10 cellular contexts compared by ENCODE assay signal in the genomic region with DNA sequence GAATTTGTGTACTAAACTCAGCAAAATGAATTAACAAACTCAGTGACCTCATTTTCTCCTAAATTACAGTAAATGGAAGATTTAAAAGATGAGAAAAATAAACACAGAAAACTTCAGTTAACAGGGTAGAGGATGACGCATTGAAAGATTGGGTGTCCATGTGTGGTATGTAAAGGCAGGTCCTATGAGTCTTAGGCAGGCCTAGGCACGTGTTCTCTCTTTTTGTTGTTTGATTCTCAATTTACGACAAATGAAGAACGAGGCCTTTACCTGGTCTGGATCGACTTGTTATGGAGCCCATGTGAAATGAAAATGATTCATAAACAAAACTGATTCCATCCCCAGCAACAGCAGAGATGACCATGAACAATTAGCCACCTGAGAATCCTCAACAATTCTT. TPM values are rescaled to one million over a fixed set of nuclear protein-coding genes. Genes with fewer than 3 reads are reported as not detected.
"Had no signal": no experiment of that assay in that cellular context is flagged by ENCODE, and none has a peak within 500 bp of the region (broad histone marks: within the 10 kb centered on the region; RNA-seq: fewer than 3 reads in every experiment).

No MANE protein-coding gene starts in this region.

RNA-seq across cellular contexts. Expression of gene RAB6C, which starts 37.2 kb away (rescaled TPM):
- total RNA-seq: activated CD4-positive, alpha-beta T cell treated with anti-CD3 and anti-CD28 coated beads for 36 hours; activated CD4-positive, alpha-beta T cell treated with anti-CD3 and anti-CD28 coated beads, Interleukin-2, amount 10 ng/mL, durations not matched to agents 7 days and 5 days; activated CD8-positive, alpha-beta T cell treated with anti-CD3 and anti-CD28 coated beads, Interleukin-2, amount 10 ng/mL, durations not matched to agents 7 days and 5 days; activated T-helper 2 cell treated with anti-CD3 and anti-CD28 coated beads, Interferon-gamma antibody, Interleukin-2, Interleukin-4, amounts not matched to agents 10 μg/mL and 5 μg/mL and 100 μg/mL, durations not matched to agents 14 hours and 24 hours and 36 hours; ascending aorta; cardiac septum; T-cell; T-helper 1 cell treated with Interleukin-12 subunit alpha and Interleukin-12 subunit beta and Interleukin-4 antibody, amounts not matched to agents 30 ng/mL and 1 ng/mL, for 36 hours; T-helper 17 cell; T-helper 2 cell treated with Interferon-gamma antibody and Interleukin-4, amounts not matched to agents 100 ng/mL and 5 ng/mL, for 36 hours had no signal
